26 cellular contexts compared by ENCODE assay signal in the genomic region with DNA sequence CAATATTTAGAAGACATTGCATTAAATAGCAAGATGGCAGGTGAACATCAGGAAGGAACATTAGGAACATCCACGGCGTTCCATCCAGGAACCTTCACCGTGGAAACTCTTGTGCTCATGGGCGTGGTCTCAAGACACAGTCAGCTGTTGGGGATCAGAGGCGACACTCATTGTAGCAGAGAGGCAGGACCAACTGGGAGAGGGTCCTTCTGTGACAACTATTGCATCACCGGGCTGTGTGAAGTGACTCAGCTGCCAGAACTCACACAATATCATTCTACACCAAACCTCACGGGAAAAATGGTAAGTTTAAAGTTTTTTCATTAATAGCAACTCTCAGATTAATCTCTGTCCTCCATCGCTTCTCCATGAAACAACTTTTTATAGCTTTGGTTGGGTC.
"Had no signal": no experiment of that assay in that cellular context is flagged by ENCODE, and none has a peak within 500 bp of the region (broad histone marks: within the 10 kb centered on the region; RNA-seq: fewer than 3 reads in every experiment).

No MANE protein-coding gene starts in this region.

- H3K27me3 ChIP-seq: gastroesophageal sphincter, neutrophil, testis, tibial nerve, upper lobe of right lung, vagina had no signal

- H3K27ac ChIP-seq: esophagus squamous epithelium, gastroesophageal sphincter, neutrophil, psoas muscle, skin epidermis, testis, tibial nerve, upper lobe of right lung, vagina had no signal

- H3K9me3 ChIP-seq: esophagus squamous epithelium, gastroesophageal sphincter, neutrophil, psoas muscle, testis, tibial nerve, upper lobe of right lung, vagina had no signal

- DNase-seq: effector memory CD8-positive, alpha-beta T cell; esophagus squamous epithelium; foreskin fibroblast; head of caudate nucleus; hippocampal formation; left colon; left ventricle myocardium superior; mesenchymal stem cell; midbrain; naive thymus-derived CD4-positive, alpha-beta T cell; nephron progenitor cell; psoas muscle; retina; stimulated activated CD4-positive, alpha-beta T cell treated with anti-CD3 and anti-CD28 coated beads, Interleukin-2, amount 100 ng/mL, for 24 hours; stimulated activated CD4-positive, alpha-beta T cell treated with anti-CD3 and anti-CD28 coated beads, Interleukin-4, amount 100 ng/mL, for 4 hours; stimulated activated naive B cell treated with anti-CD40 and anti-IgM and Interleukin-4, amounts not matched to agents 10 μg/mL and 1 μg/mL and 100 μg/mL, for 72 hours; stimulated activated naive CD8-positive, alpha-beta T cell treated with anti-CD3 and anti-CD28 coated beads, Interleukin-15, amount 100 ng/mL, for 72 hours; testis; upper lobe of right lung had no signal

- H3K4me1 ChIP-seq: esophagus squamous epithelium, gastroesophageal sphincter, psoas muscle, testis, tibial nerve, upper lobe of right lung, vagina had no signal

- H3K36me3 ChIP-seq: esophagus squamous epithelium, gastroesophageal sphincter, neutrophil, tibial nerve, upper lobe of right lung, vagina had no signal

- ATAC-seq: effector memory CD8-positive, alpha-beta T cell; gastroesophageal sphincter; left colon; left ventricle myocardium superior; naive thymus-derived CD4-positive, alpha-beta T cell; psoas muscle; sciatic nerve; stimulated activated naive B cell treated with anti-CD40 and anti-IgM and Interleukin-4, amounts not matched to agents 10 μg/mL and 1 μg/mL and 100 μg/mL, for 72 hours; stimulated activated naive CD8-positive, alpha-beta T cell treated with anti-CD3 and anti-CD28 coated beads, Interleukin-15, amount 100 ng/mL, for 72 hours; upper lobe of right lung had no signal

- H3K4me3 ChIP-seq: esophagus squamous epithelium, gastroesophageal sphincter, lung, psoas muscle, skin epidermis, testis, tibial nerve, upper lobe of right lung, vagina had no signal
